In genomic region chr9:129173296-129174101, GRCh38 we compare ENCODE assay signal across 8 cellular contexts. TPM values are rescaled to one million over a fixed set of nuclear protein-coding genes. Genes with fewer than 3 reads are reported as not detected.
DNase-seq lines count a peak whose midpoint lies in the region; ATAC-seq and TF ChIP-seq lines count a peak whose summit lies in the region.

No MANE protein-coding gene starts in this region.

- intact Hi-C loops in activated CD8-positive, alpha-beta T cell treated with anti-CD3 and anti-CD28 coated beads for 36 hours (cut with micrococcal nuclease): loop anchor here (10.0 kb wide), 2 partner anchors 151 to 441 kb away; no protein-coding TSS in a partner anchor

- H3K27ac ChIP-seq in HEK293 (ENCODE audit: extremely low read depth, low read depth, low read length): no peak overlapping the region; the same call in 1 of the 2 replicates

- H3K4me1 ChIP-seq in HEK293 (ENCODE audit: control insufficient read depth, insufficient read depth, low read length): peaks cover 7% of the 10 kb centered on the region

- no peaks in the 10 kb centered on the region for H3K9me3 Mint-ChIP-seq in activated CD8-positive, alpha-beta T cell treated with anti-CD3 and anti-CD28 coated beads for 36 hours
- H3K9me3 Mint-ChIP-seq in stimulated activated naive B cell treated with anti-CD40 and anti-IgM and Interleukin-4, amounts not matched to agents 10 μg/mL and 1 μg/mL and 100 μg/mL, for 72 hours: no peaks in the 10 kb centered on the region

- peak overlapping the region; percentile 32 for H3K4me3 Mint-ChIP-seq in activated CD8-positive, alpha-beta T cell treated with anti-CD3 and anti-CD28 coated beads for 36 hours
- H3K4me3 Mint-ChIP-seq in stimulated activated naive B cell treated with anti-CD40 and anti-IgM and Interleukin-4, amounts not matched to agents 10 μg/mL and 1 μg/mL and 100 μg/mL, for 72 hours: peak overlapping the region; percentile 10 to 93

- peaks cover 7% of the 10 kb centered on the region for H3K4me1 Mint-ChIP-seq in activated CD8-positive, alpha-beta T cell treated with anti-CD3 and anti-CD28 coated beads for 36 hours (ENCODE audit: low read depth)
- H3K4me1 Mint-ChIP-seq in stimulated activated naive B cell treated with anti-CD40 and anti-IgM and Interleukin-4, amounts not matched to agents 10 μg/mL and 1 μg/mL and 100 μg/mL, for 72 hours: peaks cover 10 to 33% of the 10 kb centered on the region in 2 donors

- no peaks in the 10 kb centered on the region for H3K36me3 Mint-ChIP-seq in activated CD8-positive, alpha-beta T cell treated with anti-CD3 and anti-CD28 coated beads for 36 hours (ENCODE audit: low read depth)
- no peaks in the 10 kb centered on the region for H3K36me3 Mint-ChIP-seq in stimulated activated naive B cell treated with anti-CD40 and anti-IgM and Interleukin-4, amounts not matched to agents 10 μg/mL and 1 μg/mL and 100 μg/mL, for 72 hours

- H3K36me3 ChIP-seq in HEK293 (ENCODE audit: control insufficient read depth in 2 of 2, insufficient read depth in 1 of 2, low read length in 2 of 2): no peaks in the 10 kb centered on the region

- H3K9me3 ChIP-seq in HEK293 (ENCODE audit: control insufficient read depth, insufficient read depth, low read depth, low read length): no peaks in the 10 kb centered on the region

- H3K27me3 Mint-ChIP-seq in activated CD8-positive, alpha-beta T cell treated with anti-CD3 and anti-CD28 coated beads for 36 hours: peaks cover 6% of the 10 kb centered on the region
- peaks cover 21 to 38% of the 10 kb centered on the region in 2 donors for H3K27me3 Mint-ChIP-seq in stimulated activated naive B cell treated with anti-CD40 and anti-IgM and Interleukin-4, amounts not matched to agents 10 μg/mL and 1 μg/mL and 100 μg/mL, for 72 hours

- ATAC-seq in activated CD8-positive, alpha-beta T cell treated with anti-CD3 and anti-CD28 coated beads for 36 hours: no peak
- no peak for ATAC-seq in stimulated activated naive B cell treated with anti-CD40 and anti-IgM and Interleukin-4, amounts not matched to agents 10 μg/mL and 1 μg/mL and 100 μg/mL, for 72 hours (replicated peaks)

- POLR2A ChIA-PET in HEK293 (lab: Yijun Ruan, JAX): interaction anchor here (1.1 to 4.0 kb wide), 9 partner anchors 24 to 452 kb away, joined by 4 to 42 read pairs (median 7); partner anchors contain the start of gene NTMT1
- POLR2A ChIA-PET in activated CD8-positive, alpha-beta T cell treated with anti-CD3 and anti-CD28 coated beads for 36 hours (lab: Charles Lee): interaction anchor here (0.6 to 1.6 kb wide), 8 partner anchors 31 to 317 kb away, joined by 3 to 11 read pairs (median 3); no protein-coding TSS in a partner anchor

- DNase-seq in activated CD8-positive, alpha-beta T cell treated with anti-CD3 and anti-CD28 coated beads for 36 hours: no peak
- no peak for DNase-seq in stimulated activated naive B cell treated with anti-CD40 and anti-IgM and Interleukin-4, amounts not matched to agents 10 μg/mL and 1 μg/mL and 100 μg/mL, for 72 hours
- no peak for DNase-seq in NCI-H1417 treated with DMSO at 0.1 percent for 48 hours (lab: John Stamatoyannopoulos, UW)
- no peak for DNase-seq in CD1c-positive myeloid dendritic cell (ENCODE audit: extremely low spot score)
- no peak for DNase-seq in activated naive CD4-positive, alpha-beta T cell (lab: John Stamatoyannopoulos, UW)
- DNase-seq in LoVo (ENCODE audit: low spot score): no peak

- CTCF ChIA-PET in HEK293 (lab: Yijun Ruan, JAX): interaction anchor here (0.6 to 8.6 kb wide), 40 partner anchors 9 to 538 kb away, joined by 3 to 104 read pairs (median 4); partner anchors contain the start of genes C9orf50 and PTPA
- CTCF ChIA-PET in activated CD8-positive, alpha-beta T cell treated with anti-CD3 and anti-CD28 coated beads for 36 hours (lab: Charles Lee): interaction anchor here (0.8 to 6.0 kb wide), 43 partner anchors 9 to 463 kb away, joined by 3 to 65 read pairs (median 5); partner anchors contain the start of gene C9orf50

- no peak for TF ChIP-seq CTCF in HEK293 (tag by site-specific recombination; IDR thresholded peaks at IDR 0.05)
- no peak for TF ChIP-seq CTCF in activated CD8-positive, alpha-beta T cell treated with anti-CD3 and anti-CD28 coated beads for 36 hours (IDR thresholded peaks at IDR 0.05)

- no peak overlapping the region for H3K27ac Mint-ChIP-seq in activated CD8-positive, alpha-beta T cell treated with anti-CD3 and anti-CD28 coated beads for 36 hours
- H3K27ac Mint-ChIP-seq in stimulated activated naive B cell treated with anti-CD40 and anti-IgM and Interleukin-4, amounts not matched to agents 10 μg/mL and 1 μg/mL and 100 μg/mL, for 72 hours: no peak overlapping the region

- H3K4me3 ChIP-seq in HEK293 (ENCODE audit: low read depth, low read length): peak overlapping the region; percentile 26
- peak overlapping the region; percentile 36 for H3K4me3 ChIP-seq in iPS-11a (ENCODE audit: low read depth, low read length)

TF ChIP-seq in HEK293, 187 proteins besides CTCF, POLR2A, EP300 and RAD21 (continues in another document):
- TF ChIP-seq FEZF1 (tag by site-specific recombination; IDR thresholded peaks at IDR 0.05): no peak
- TF ChIP-seq ZNF280D (tag by site-specific recombination; IDR thresholded peaks at IDR 0.05): no peak
- no peak for TF ChIP-seq KLF7 (tag by site-specific recombination; IDR thresholded peaks at IDR 0.05; ENCODE audit: borderline replicate concordance)
- TF ChIP-seq HOXC10 (CRISPR knock-in tag; IDR thresholded peaks at IDR 0.05): no peak
- TF ChIP-seq, protein P1, sequence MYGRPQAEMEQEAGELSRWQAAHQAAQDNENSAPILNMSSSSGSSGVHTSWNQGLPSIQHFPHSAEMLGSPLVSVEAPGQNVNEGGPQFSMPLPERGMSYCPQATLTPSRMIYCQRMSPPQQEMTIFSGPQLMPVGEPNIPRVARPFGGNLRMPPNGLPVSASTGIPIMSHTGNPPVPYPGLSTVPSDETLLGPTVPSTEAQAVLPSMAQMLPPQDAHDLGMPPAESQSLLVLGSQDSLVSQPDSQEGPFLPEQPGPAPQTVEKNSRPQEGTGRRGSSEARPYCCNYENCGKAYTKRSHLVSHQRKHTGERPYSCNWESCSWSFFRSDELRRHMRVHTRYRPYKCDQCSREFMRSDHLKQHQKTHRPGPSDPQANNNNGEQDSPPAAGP (tag by site-specific recombination; IDR thresholded peaks at IDR 0.05): no peak
- TF ChIP-seq SCRT1 (tag by site-specific recombination; IDR thresholded peaks at IDR 0.05; ENCODE audit: borderline replicate concordance): no peak
- no peak for TF ChIP-seq ZNF335 (tag by site-specific recombination; conservative IDR thresholded peaks at IDR 0.05)
- TF ChIP-seq ZNF202 (tag by site-specific recombination; IDR thresholded peaks at IDR 0.05; ENCODE audit: borderline replicate concordance): no peak
- TF ChIP-seq, protein P2, sequence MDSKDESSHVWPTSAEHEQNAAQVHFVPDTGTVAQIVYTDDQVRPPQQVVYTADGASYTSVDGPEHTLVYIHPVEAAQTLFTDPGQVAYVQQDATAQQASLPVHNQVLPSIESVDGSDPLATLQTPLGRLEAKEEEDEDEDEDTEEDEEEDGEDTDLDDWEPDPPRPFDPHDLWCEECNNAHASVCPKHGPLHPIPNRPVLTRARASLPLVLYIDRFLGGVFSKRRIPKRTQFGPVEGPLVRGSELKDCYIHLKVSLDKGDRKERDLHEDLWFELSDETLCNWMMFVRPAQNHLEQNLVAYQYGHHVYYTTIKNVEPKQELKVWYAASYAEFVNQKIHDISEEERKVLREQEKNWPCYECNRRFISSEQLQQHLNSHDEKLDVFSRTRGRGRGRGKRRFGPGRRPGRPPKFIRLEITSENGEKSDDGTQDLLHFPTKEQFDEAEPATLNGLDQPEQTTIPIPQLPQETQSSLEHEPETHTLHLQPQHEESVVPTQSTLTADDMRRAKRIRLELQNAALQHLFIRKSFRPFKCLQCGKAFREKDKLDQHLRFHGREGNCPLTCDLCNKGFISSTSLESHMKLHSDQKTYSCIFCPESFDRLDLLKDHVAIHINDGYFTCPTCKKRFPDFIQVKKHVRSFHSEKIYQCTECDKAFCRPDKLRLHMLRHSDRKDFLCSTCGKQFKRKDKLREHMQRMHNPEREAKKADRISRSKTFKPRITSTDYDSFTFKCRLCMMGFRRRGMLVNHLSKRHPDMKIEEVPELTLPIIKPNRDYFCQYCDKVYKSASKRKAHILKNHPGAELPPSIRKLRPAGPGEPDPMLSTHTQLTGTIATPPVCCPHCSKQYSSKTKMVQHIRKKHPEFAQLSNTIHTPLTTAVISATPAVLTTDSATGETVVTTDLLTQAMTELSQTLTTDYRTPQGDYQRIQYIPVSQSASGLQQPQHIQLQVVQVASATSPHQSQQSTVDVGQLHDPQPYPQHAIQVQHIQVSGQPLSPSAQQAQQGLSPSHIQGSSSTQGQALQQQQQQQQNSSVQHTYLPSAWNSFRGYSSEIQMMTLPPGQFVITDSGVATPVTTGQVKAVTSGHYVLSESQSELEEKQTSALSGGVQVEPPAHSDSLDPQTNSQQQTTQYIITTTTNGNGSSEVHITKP (tag by site-specific recombination; IDR thresholded peaks at IDR 0.05): no peak
- no peak for TF ChIP-seq SP3 (tag by site-specific recombination; IDR thresholded peaks at IDR 0.05)
- TF ChIP-seq ZNF394 (tag by site-specific recombination; IDR thresholded peaks at IDR 0.05; ENCODE audit: borderline replicate concordance): no peak
- no peak for TF ChIP-seq ZBTB7A (tag by site-specific recombination; IDR thresholded peaks at IDR 0.05; ENCODE audit: low read depth)
- TF ChIP-seq ZNF747 (tag by site-specific recombination; IDR thresholded peaks at IDR 0.05): no peak

RNA-seq across cellular contexts. Expression of gene IER5L, which starts 4.6 kb away (rescaled TPM):
- total RNA-seq in activated CD8-positive, alpha-beta T cell treated with anti-CD3 and anti-CD28 coated beads for 36 hours: 1 to 10 TPM; 3.7 to 4.1 TPM
